13 cellular contexts compared by ENCODE assay signal in genomic region chr1:154548028-154548427, GRCh38. TPM values are rescaled to one million over a fixed set of nuclear protein-coding genes. Genes with fewer than 3 reads are reported as not detected.
DNase-seq lines count a peak whose midpoint lies in the region; FAIRE-seq and TF ChIP-seq lines count a peak whose summit lies in the region.
"Had no signal": no experiment of that assay in that cellular context is flagged by ENCODE, and none has a peak within 500 bp of the region (broad histone marks: within the 10 kb centered on the region; RNA-seq: fewer than 3 reads in every experiment).

No MANE protein-coding gene starts in this region.

- intact Hi-C loops in kidney (cut with DNase I): loop anchor here (5.0 kb wide), 1 partner anchor 71 kb away; no protein-coding TSS in a partner anchor
- intact Hi-C loops in ovary (cut with DNase I): loop anchor here in 1 of 4 donors (10.0 kb wide), 1 partner anchor 63 kb away; no protein-coding TSS in a partner anchor

- H3K4me1 ChIP-seq in Loucy (ENCODE audit: insufficient read depth, low read length, poor library complexity, severe bottlenecking) (peaks cover 8% of the 10 kb centered on the region), kidney (ENCODE audit: control insufficient read depth in 1 of 2, insufficient read depth in 1 of 2, low read depth in 1 of 2, low read length in 2 of 2) (peaks cover 5 to 10% of the 10 kb centered on the region in 2 donors), ovary (ENCODE audit: insufficient read depth) (peaks cover 2% of the 10 kb centered on the region)
- H3K4me1 ChIP-seq: uterus had no signal

- no peaks in the 10 kb centered on the region for H3K9me3 ChIP-seq in Loucy (ENCODE audit: insufficient read depth, low read depth, low read length)
- H3K9me3 ChIP-seq in kidney (ENCODE audit: control insufficient read depth in 1 of 2, low read length in 2 of 2): no peaks in the 10 kb centered on the region
- no peaks in the 10 kb centered on the region for H3K9me3 ChIP-seq in ovary
- H3K9me3 ChIP-seq: uterus had no signal

- TF ChIP-seq CTCF in Loucy (conservative IDR thresholded peaks at IDR 0.05; ENCODE audit: low read length): no peak
- no peak for TF ChIP-seq CTCF in kidney (IDR thresholded peaks at IDR 0.05; ENCODE audit: borderline replicate concordance, extremely low read depth, insufficient read depth)
- TF ChIP-seq CTCF in ovary (IDR thresholded peaks at IDR 0.05): no peak

- no peak overlapping the region for H2AFZ ChIP-seq in Loucy (ENCODE audit: low read length)

- H4K20me1 ChIP-seq in Loucy (ENCODE audit: insufficient read depth, low read length, poor library complexity, severe bottlenecking): peaks cover 7% of the 10 kb centered on the region

- H3K9ac ChIP-seq in Loucy (ENCODE audit: low read depth, low read length, poor library complexity, severe bottlenecking) (no peak overlapping the region), kidney (ENCODE audit: low read length in 2 of 2) (no peak overlapping the region)

- no peak for DNase-seq in kidney
- DNase-seq in activated CD4-positive, CD25-positive, alpha-beta regulatory T cell treated with anti-CD3 and anti-CD28 coated beads, Interleukin-2, amount 50 U/mL, for 72 hours: no peak
- no peak for DNase-seq in ovary
- DNase-seq: activated CD8-positive, alpha-beta memory T cell treated with anti-CD3 and anti-CD28 coated beads, Interleukin-2, amount 50 U/mL, for 4 hours; amniotic stem cell; dorsolateral prefrontal cortex; foreskin keratinocyte; IMR-90; NCI-H1436 treated with DMSO at 0.1 percent for 48 hours; NCI-H748 treated with DMSO at 0.1 percent for 48 hours; uterus had no signal

- peaks cover 7% of the 10 kb centered on the region; the same call in 1 of the 2 replicates for H3K79me2 ChIP-seq in Loucy (ENCODE audit: insufficient read depth, low read length)

- no peaks in the 10 kb centered on the region for H3F3A ChIP-seq in Loucy (ENCODE audit: low read depth)

- H3K27ac ChIP-seq in kidney (ENCODE audit: low read depth in 2 of 2, low read length in 2 of 2) (peak overlapping the region; percentile 20 to 36), ovary (no peak overlapping the region)
- H3K27ac ChIP-seq: foreskin keratinocyte, uterus had no signal

- TF ChIP-seq POLR2A in ovary (IDR thresholded peaks at IDR 0.05): no peak

- WGBS in ovary, 3 donors: 3 to 25% (median 13%) methylated on average over 1 of the region's 1 CpG

- FAIRE-seq in kidney (lab: Jason Lieb, UNC): no peak

- H3K4me2 ChIP-seq in Loucy (ENCODE audit: low read depth, low read length, poor library complexity, severe bottlenecking): peak overlapping the region; percentile 63

- TF ChIP-seq EP300 in ovary (IDR thresholded peaks at IDR 0.05): no peak

- no peaks in the 10 kb centered on the region for H3K9me2 ChIP-seq in Loucy (replicated peaks; ENCODE audit: low read depth, low read length)

- peaks cover 41% of the 10 kb centered on the region; the same call in 1 of the 2 replicates for H3K36me3 ChIP-seq in Loucy (ENCODE audit: insufficient read depth, low read length)
- H3K36me3 ChIP-seq in kidney (ENCODE audit: control insufficient read depth in 1 of 2, insufficient read depth in 2 of 2, low read length in 2 of 2): peaks cover 32 to 41% of the 10 kb centered on the region in 2 donors
- H3K36me3 ChIP-seq in ovary: peaks cover 3% of the 10 kb centered on the region
- H3K36me3 ChIP-seq: uterus had no signal

- H3K27me3 ChIP-seq in Loucy (ENCODE audit: insufficient read depth, low read length, poor library complexity, severe bottlenecking): no peaks in the 10 kb centered on the region
- H3K27me3 ChIP-seq in ovary: no peaks in the 10 kb centered on the region
- H3K27me3 ChIP-seq: dorsolateral prefrontal cortex, uterus had no signal

- H3K4me3 ChIP-seq in Loucy (ENCODE audit: low read length, poor library complexity, severe bottlenecking): no peak overlapping the region
- no peak overlapping the region for H3K4me3 ChIP-seq in kidney (ENCODE audit: low read length in 2 of 2)
- H3K4me3 ChIP-seq in ovary: no peak overlapping the region
- H3K4me3 ChIP-seq: dorsolateral prefrontal cortex, uterus had no signal

RNA-seq across cellular contexts. Expression of gene UBE2Q1, which starts 10.4 kb away (rescaled TPM):
- 77.6 TPM for total RNA-seq in kidney
- polyA plus RNA-seq in kidney (ENCODE audit: insufficient read depth, low read depth, low replicate concordance): 72.3 TPM
- 10 to 100 TPM; 14.3 to 72.4 (median 58.5) TPM for total RNA-seq in ovary
- 100 to 1,000 TPM in 1 of 2 donors, 10 to 100 TPM in 1; 31.4 to 119 TPM for polyA plus RNA-seq in ovary

RNA-seq across cellular contexts. Expression of gene CHRNB2, which starts 19.6 kb away (rescaled TPM):
- total RNA-seq in kidney (0.60 TPM), ovary (under 1 TPM in 4 of 7 donors, not detected in 3; 0.08 to 0.25 (median 0.23) TPM)
- polyA plus RNA-seq in kidney (ENCODE audit: insufficient read depth, low read depth, low replicate concordance) (not detected), ovary (under 1 TPM; 0.04 to 0.08 TPM)
- total RNA-seq: G401 had no signal

RNA-seq across cellular contexts. Expression of gene SHE, which starts 45.8 kb away (rescaled TPM):
- total RNA-seq in kidney: 18.1 TPM
- polyA plus RNA-seq in kidney (ENCODE audit: insufficient read depth, low read depth, low replicate concordance): 7.6 TPM
- 10 to 100 TPM in 2 of 7 donors, 1 to 10 TPM in 5; 4.3 to 20.5 (median 9.0) TPM for total RNA-seq in ovary
- 10 to 100 TPM in 1 of 2 donors, 1 to 10 TPM in 1; 6.9 to 15.4 TPM for polyA plus RNA-seq in ovary
- total RNA-seq: foreskin keratinocyte, G401, IMR-90 had no signal
- polyA plus RNA-seq: foreskin keratinocyte, IMR-90 had no signal

RNA-seq across cellular contexts. Expression of gene TDRD10, which starts 46.0 kb away (rescaled TPM):
- 4.7 TPM for total RNA-seq in kidney
- polyA plus RNA-seq in kidney (ENCODE audit: insufficient read depth, low read depth, low replicate concordance): 2.3 TPM
- total RNA-seq in ovary: 1 to 10 TPM; 3.1 to 8.7 (median 5.8) TPM
- polyA plus RNA-seq in ovary: 1 to 10 TPM; 4.1 to 6.2 TPM
- total RNA-seq: foreskin keratinocyte, IMR-90 had no signal
- polyA plus RNA-seq: foreskin keratinocyte, IMR-90 had no signal

RNA-seq across cellular contexts. Expression of gene ADAR, which starts 60.0 kb away (rescaled TPM):
- 154 TPM for total RNA-seq in kidney
- polyA plus RNA-seq in kidney (ENCODE audit: insufficient read depth, low read depth, low replicate concordance): 40.3 TPM
- total RNA-seq in ovary: 100 to 1,000 TPM in 5 of 7 donors, 10 to 100 TPM in 2; 57.2 to 175 (median 134) TPM
- 100 to 1,000 TPM in 1 of 2 donors, 10 to 100 TPM in 1; 45.0 to 184 TPM for polyA plus RNA-seq in ovary

Comparison
In these comparisons a context has a peak if more than half of its experiments do, and no peak if none do; other contexts are left out.
1. H3K27ac ChIP-seq: peak in kidney (2 of 2); none in ovary (0 of 2).